In genomic region chr15:31208804-31209203, GRCh38 we compare ENCODE assay signal across 31 cellular contexts.
"Had no signal": no experiment of that assay in that cellular context is flagged by ENCODE, and none has a peak within 500 bp of the region (broad histone marks: within the 10 kb centered on the region; RNA-seq: fewer than 3 reads in every experiment).

No MANE protein-coding gene starts in this region.

- DNase-seq: activated B cell treated with CpG ODN at 0.5 μM for 24 hours; activated CD4-positive, alpha-beta T cell treated with anti-CD3 and anti-CD28 coated beads for 48 hours; activated CD4-positive, alpha-beta T cell treated with anti-CD3 and anti-CD28 coated beads, Interleukin-2, amount 50 U/mL, for 1 hour; activated CD4-positive, alpha-beta T cell treated with anti-CD3 and anti-CD28 coated beads, Interleukin-2, amount 50 U/mL, for 48 hours; activated CD8-positive, alpha-beta T cell treated with anti-CD3 and anti-CD28 coated beads for 36 hours; activated gamma-delta T cell; activated naive CD4-positive, alpha-beta T cell; activated naive CD4-positive, alpha-beta T cell treated with anti-CD3 and anti-CD28 coated beads, Interleukin-2, amount 10 ng/mL, durations not matched to agents 7 days and 5 days; activated naive CD8-positive, alpha-beta T cell treated with anti-CD3 and anti-CD28 coated beads, Interleukin-2, amount 50 U/mL, for 24 hours; activated T-cell treated with anti-CD3 and anti-CD28 coated beads, Interleukin-2, amount 50 U/mL, for 4 hours; amygdala; dorsolateral prefrontal cortex; effector memory CD4-positive, alpha-beta T cell; endodermal cell; foreskin fibroblast; T-helper 17 cell; T1000; WERI-Rb-1 had no signal

- H3K4me3 Mint-ChIP-seq: activated B cell treated with CpG ODN at 0.5 μM for 24 hours; activated CD8-positive, alpha-beta T cell treated with anti-CD3 and anti-CD28 coated beads for 36 hours; activated naive CD4-positive, alpha-beta T cell treated with anti-CD3 and anti-CD28 coated beads, Interleukin-2, amount 10 ng/mL, durations not matched to agents 7 days and 5 days; activated naive CD8-positive, alpha-beta T cell treated with anti-CD3 and anti-CD28 coated beads, Interleukin-2, amount 50 U/mL, for 24 hours; activated T-cell treated with anti-CD3 and anti-CD28 coated beads, Interleukin-2, amount 50 U/mL, for 4 hours; activated T-helper 17 cell treated with anti-CD3 and anti-CD28 coated beads, Interleukin-2, amount 50 U/mL, for 72 hours; brain; central memory CD8-positive, alpha-beta T cell; dendritic cell treated with granulocyte-macrophage colony-stimulating factor and Interleukin-4, amounts not matched to agents 40 ng/mL and 50 ng/mL, for 4 days; endodermal cell; T-helper 17 cell; T-helper 2 cell treated with Interferon-gamma antibody and Interleukin-4, amounts not matched to agents 5 μg/mL and 100 μg/mL, for 36 hours had no signal

- H3K27me3 ChIP-seq: adrenal gland, ascending aorta, breast epithelium, cardiac muscle cell, dorsolateral prefrontal cortex had no signal

- H3K27me3 Mint-ChIP-seq: activated B cell treated with CpG ODN at 0.5 μM for 24 hours; activated CD8-positive, alpha-beta T cell treated with anti-CD3 and anti-CD28 coated beads for 36 hours; activated naive CD8-positive, alpha-beta T cell treated with anti-CD3 and anti-CD28 coated beads, Interleukin-2, amount 50 U/mL, for 24 hours; activated T-helper 17 cell treated with anti-CD3 and anti-CD28 coated beads, Interleukin-2, amount 50 U/mL, for 72 hours; central memory CD8-positive, alpha-beta T cell; T-helper 17 cell had no signal

- H3K4me3 ChIP-seq: adrenal gland, ascending aorta, breast epithelium, cardiac muscle cell, coronary artery, dorsolateral prefrontal cortex had no signal

- ATAC-seq: activated CD4-positive, CD25-positive, alpha-beta regulatory T cell treated with anti-CD3 and anti-CD28 coated beads, Interleukin-2, amount 50 U/mL, for 24 hours; activated CD8-positive, alpha-beta T cell treated with anti-CD3 and anti-CD28 coated beads for 36 hours; activated naive CD4-positive, alpha-beta T cell treated with anti-CD3 and anti-CD28 coated beads, Interleukin-2, amount 50 U/mL, for 72 hours; activated naive CD8-positive, alpha-beta T cell treated with anti-CD3 and anti-CD28 coated beads, Interleukin-2, amount 50 U/mL, for 24 hours; activated T-cell treated with anti-CD3 and anti-CD28 coated beads, Interleukin-2, amount 50 U/mL, for 4 hours; activated T-helper 17 cell treated with anti-CD3 and anti-CD28 coated beads, Interleukin-2, amount 50 U/mL, for 72 hours; esophagus mucosa; T-helper 17 cell had no signal

- H3K9me3 Mint-ChIP-seq: activated B cell treated with CpG ODN at 0.5 μM for 24 hours; activated naive CD8-positive, alpha-beta T cell treated with anti-CD3 and anti-CD28 coated beads, Interleukin-2, amount 50 U/mL, for 24 hours; activated T-cell treated with anti-CD3 and anti-CD28 coated beads, Interleukin-2, amount 50 U/mL, for 4 hours; activated T-helper 17 cell treated with anti-CD3 and anti-CD28 coated beads, Interleukin-2, amount 50 U/mL, for 72 hours; central memory CD8-positive, alpha-beta T cell; dendritic cell treated with granulocyte-macrophage colony-stimulating factor and Interleukin-4, amounts not matched to agents 40 ng/mL and 50 ng/mL, for 4 days had no signal

- H3K4me1 ChIP-seq: adrenal gland, ascending aorta, breast epithelium had no signal

- H3K36me3 ChIP-seq: adrenal gland, ascending aorta, breast epithelium, cardiac muscle cell, WERI-Rb-1 had no signal

- H3K9me3 ChIP-seq: adrenal gland, breast epithelium had no signal

- H3K4me1 Mint-ChIP-seq: endodermal cell had no signal

- H3K27ac Mint-ChIP-seq: activated B cell treated with CpG ODN at 0.5 μM for 24 hours; activated CD8-positive, alpha-beta T cell treated with anti-CD3 and anti-CD28 coated beads for 36 hours; activated naive CD4-positive, alpha-beta T cell treated with anti-CD3 and anti-CD28 coated beads, Interleukin-2, amount 10 ng/mL, durations not matched to agents 7 days and 5 days; activated naive CD4-positive, alpha-beta T cell treated with anti-CD3 and anti-CD28 coated beads, Interleukin-2, amount 50 U/mL, for 72 hours; activated naive CD8-positive, alpha-beta T cell treated with anti-CD3 and anti-CD28 coated beads, Interleukin-2, amount 50 U/mL, for 24 hours; activated T-helper 17 cell treated with anti-CD3 and anti-CD28 coated beads, Interleukin-2, amount 50 U/mL, for 72 hours; brain; dendritic cell treated with granulocyte-macrophage colony-stimulating factor and Interleukin-4, amounts not matched to agents 40 ng/mL and 50 ng/mL, for 4 days; endodermal cell; T-helper 2 cell treated with Interferon-gamma antibody and Interleukin-4, amounts not matched to agents 5 μg/mL and 100 μg/mL, for 36 hours had no signal

- H3K27ac ChIP-seq: adrenal gland, ascending aorta, breast epithelium, cardiac muscle cell, coronary artery, dorsolateral prefrontal cortex, WERI-Rb-1 had no signal

- H3K36me3 Mint-ChIP-seq: brain had no signal
